In the genomic region with DNA sequence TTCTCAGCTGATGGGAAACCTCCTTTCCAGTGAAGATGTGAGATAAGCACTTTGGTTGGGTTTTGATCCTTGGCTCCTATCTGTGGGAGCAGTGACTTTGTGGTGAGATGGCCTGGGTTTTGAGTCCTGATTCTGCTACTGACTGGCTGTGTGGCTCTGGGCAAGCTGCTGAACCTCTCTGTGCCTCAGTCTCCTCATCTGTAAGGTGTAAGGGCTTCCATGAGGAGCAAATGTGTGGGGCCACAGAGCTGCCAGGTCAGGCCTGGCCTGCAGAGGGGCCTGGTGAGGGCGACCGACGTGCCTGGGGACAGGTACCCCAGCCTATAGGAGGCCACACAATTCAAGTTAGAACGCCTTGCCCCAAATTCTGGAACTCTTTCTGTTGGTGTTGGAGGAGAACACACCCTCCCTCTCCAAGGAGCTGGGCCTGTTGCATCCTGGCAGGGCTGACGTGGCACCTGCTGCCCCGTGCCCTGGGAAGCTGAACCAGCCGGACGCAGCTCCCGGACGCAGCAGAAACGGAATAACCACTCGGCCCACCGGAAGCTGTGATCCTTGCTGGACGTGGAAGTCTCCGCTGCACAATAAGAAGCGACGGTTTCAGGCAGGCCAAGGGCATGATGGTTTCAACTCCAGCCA, we compare ENCODE assay signal across 12 cellular contexts.
"Had no signal": no experiment of that assay in that cellular context is flagged by ENCODE, and none has a peak within 500 bp of the region (broad histone marks: within the 10 kb centered on the region; RNA-seq: fewer than 3 reads in every experiment).

No MANE protein-coding gene starts in this region.

- ATAC-seq: lower lobe of right lung, upper lobe of right lung had no signal

- DNase-seq: activated CD4-positive, alpha-beta T cell treated with anti-CD3 and anti-CD28 coated beads, Interleukin-2, amount 10 ng/mL, durations not matched to agents 7 days and 5 days; activated naive CD4-positive, alpha-beta T cell treated with anti-CD3 and anti-CD28 coated beads, Interleukin-2, amount 10 ng/mL, durations not matched to agents 7 days and 5 days; dermis blood vessel endothelial cell; erythroblast; kidney glomerular epithelial cell; stimulated activated CD4-positive, alpha-beta T cell treated with anti-CD3 and anti-CD28 coated beads, Interleukin-4, amount 100 ng/mL, for 4 hours; stimulated activated CD8-positive, alpha-beta memory T cell treated with anti-CD3 and anti-CD28 coated beads, Interleukin-4, amount 100 ng/mL, for 48 hours; stimulated activated naive CD4-positive, alpha-beta T cell treated with Interleukin-2 at 50 U/mL for 16 hours; upper lobe of right lung had no signal

- H3K27me3 Mint-ChIP-seq: activated CD4-positive, alpha-beta T cell treated with anti-CD3 and anti-CD28 coated beads, Interleukin-2, amount 10 ng/mL, durations not matched to agents 7 days and 5 days; activated naive CD4-positive, alpha-beta T cell treated with anti-CD3 and anti-CD28 coated beads, Interleukin-2, amount 10 ng/mL, durations not matched to agents 7 days and 5 days had no signal

- H3K9me3 ChIP-seq: lower lobe of right lung, upper lobe of right lung had no signal

- H3K9me3 Mint-ChIP-seq: activated CD4-positive, alpha-beta T cell treated with anti-CD3 and anti-CD28 coated beads, Interleukin-2, amount 10 ng/mL, durations not matched to agents 7 days and 5 days; activated naive CD4-positive, alpha-beta T cell treated with anti-CD3 and anti-CD28 coated beads, Interleukin-2, amount 10 ng/mL, durations not matched to agents 7 days and 5 days; activated T-helper 2 cell treated with anti-CD3 and anti-CD28 coated beads, Interferon-gamma antibody, Interleukin-2, Interleukin-4, amounts not matched to agents 10 μg/mL and 5 μg/mL and 100 μg/mL, durations not matched to agents 14 hours and 24 hours and 36 hours had no signal

- H3K36me3 ChIP-seq: upper lobe of right lung had no signal

- H3K4me1 ChIP-seq: upper lobe of right lung had no signal

- H3K27me3 ChIP-seq: upper lobe of right lung had no signal

- H3K4me3 Mint-ChIP-seq: activated CD4-positive, alpha-beta T cell treated with anti-CD3 and anti-CD28 coated beads, Interleukin-2, amount 10 ng/mL, durations not matched to agents 7 days and 5 days; activated naive CD4-positive, alpha-beta T cell treated with anti-CD3 and anti-CD28 coated beads, Interleukin-2, amount 10 ng/mL, durations not matched to agents 7 days and 5 days had no signal

- H3K4me2 ChIP-seq: smooth muscle cell had no signal

- H3K4me3 ChIP-seq: lower lobe of right lung, smooth muscle cell, upper lobe of right lung had no signal

- H3K27ac ChIP-seq: lower lobe of right lung, upper lobe of right lung had no signal
